Comparison of ENCODE assay signal across 1 cellular context in genomic region chr1:170586942-170587593, GRCh38.
A peak's percentile ranks its signal among the peaks of the same experiment; 100 is the strongest.
TF ChIP-seq lines count a peak whose summit lies in the region.

No MANE protein-coding gene starts in this region.

TF ChIP-seq in GM12878, 131 proteins besides CTCF, POLR2A, EP300 and RAD21:
- TF ChIP-seq ZNF687 (IDR thresholded peaks at IDR 0.05) (0 out of 2 replicates have a peak, but pooled peaks have one; percentile 9), SPI1 (IDR thresholded peaks at IDR 0.05; ENCODE audit: borderline replicate concordance, insufficient read depth, low read depth, low read length) (no peak), E4F1 (IDR thresholded peaks at IDR 0.05; ENCODE audit: borderline replicate concordance, partially characterized antibody) (no peak), E2F8 (IDR thresholded peaks at IDR 0.05; ENCODE audit: low read depth, partially characterized antibody) (no peak), ATF7 (IDR thresholded peaks at IDR 0.05; ENCODE audit: low read depth) (0 out of 2 replicates have a peak, but pooled peaks have one; percentile 37)
